Comparison of ENCODE assay signal across 27 cellular contexts in the genomic region with DNA sequence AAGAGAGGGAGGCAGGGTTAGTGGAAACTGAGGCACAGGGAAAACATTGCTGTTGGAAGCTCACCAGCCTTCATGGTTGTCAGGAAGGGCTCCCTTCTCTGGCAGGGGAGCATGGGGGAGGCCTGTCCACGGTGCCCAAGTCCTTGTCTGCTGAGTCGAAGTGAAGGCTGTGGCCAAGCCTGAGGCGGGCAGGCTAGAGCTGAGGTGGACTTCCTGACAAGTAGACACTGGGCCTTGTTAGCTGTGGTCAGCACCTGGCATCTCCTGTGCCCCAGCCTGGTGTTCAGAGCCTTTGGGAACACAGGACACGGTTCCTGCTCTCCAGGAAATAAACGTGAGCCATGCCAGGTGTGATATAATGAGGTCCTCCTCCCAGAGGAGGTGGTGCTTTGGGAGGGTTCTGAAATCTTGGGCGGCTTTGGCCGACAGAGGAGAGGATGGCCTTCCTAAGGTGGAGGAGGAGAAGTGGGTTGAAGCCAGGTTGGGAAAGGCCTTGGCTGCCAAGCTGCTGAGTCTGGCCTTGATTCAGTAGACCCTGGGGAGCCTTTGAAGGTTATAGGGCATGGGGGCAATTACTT. TPM values are rescaled to one million over a fixed set of nuclear protein-coding genes. Genes with fewer than 3 reads are reported as not detected.
DNase-seq lines count a peak whose midpoint lies in the region; ATAC-seq, FAIRE-seq and TF ChIP-seq lines count a peak whose summit lies in the region.
"Had no signal": no experiment of that assay in that cellular context is flagged by ENCODE, and none has a peak within 500 bp of the region (broad histone marks: within the 10 kb centered on the region; RNA-seq: fewer than 3 reads in every experiment).

No MANE protein-coding gene starts in this region.

- peaks cover 51 to 93% (median 86%) of the 10 kb centered on the region in 10 experiments for H3K4me1 ChIP-seq in BLaER1 treated with 17β-estradiol and CSF1 and Interleukin-3, amounts not matched to agents 10 nM and 100 nM
- peaks cover 43% of the 10 kb centered on the region for H3K4me1 ChIP-seq in PC-3 (ENCODE audit: insufficient read depth, low read length)
- peaks cover 0 to 4% (median 0%) of the 10 kb centered on the region in 3 donors for H3K4me1 ChIP-seq in pancreas

- intact Hi-C loops in PC-3 (cut with micrococcal nuclease) (no loop called here), pancreas (cut with DNase I) (no loop called here)
- intact Hi-C loops in dendritic cell treated with granulocyte-macrophage colony-stimulating factor and Interleukin-4, amounts not matched to agents 40 ng/mL and 50 ng/mL, for 4 days (cut with micrococcal nuclease) = no loop called here

- peaks cover 90% of the 10 kb centered on the region for H3K4me1 Mint-ChIP-seq in dendritic cell treated with granulocyte-macrophage colony-stimulating factor and Interleukin-4, amounts not matched to agents 40 ng/mL and 50 ng/mL, for 4 days (ENCODE audit: low read depth)

- ATAC-seq in PC-3 (no peak), pancreas (peak; percentile 5 to 62 (median 56)), GM18520 (IDR thresholded peaks at IDR 0.05; ENCODE audit: unreplicated experiment) (no peak)
- ATAC-seq: CD8-positive, alpha-beta T cell; T-cell had no signal

- H3K36me3 Mint-ChIP-seq in dendritic cell treated with granulocyte-macrophage colony-stimulating factor and Interleukin-4, amounts not matched to agents 40 ng/mL and 50 ng/mL, for 4 days (ENCODE audit: low read depth) = peaks cover 37% of the 10 kb centered on the region
- H3K36me3 Mint-ChIP-seq: CD8-positive, alpha-beta T cell; T-cell had no signal

- no peaks in the 10 kb centered on the region for H3F3A ChIP-seq in PC-3 (ENCODE audit: low read length, unreplicated experiment)

- H3K9me3 ChIP-seq in BLaER1 treated with 17β-estradiol and CSF1 and Interleukin-3, amounts not matched to agents 10 nM and 100 nM (replicated peaks in 1 of 11) = no peaks in the 10 kb centered on the region
- no peaks in the 10 kb centered on the region for H3K9me3 ChIP-seq in PC-3 (ENCODE audit: low read length)
- H3K9me3 ChIP-seq in pancreas = no peaks in the 10 kb centered on the region
- H3K9me3 ChIP-seq: adrenal gland, right atrium auricular region had no signal

- H3K27ac Mint-ChIP-seq in dendritic cell treated with granulocyte-macrophage colony-stimulating factor and Interleukin-4, amounts not matched to agents 40 ng/mL and 50 ng/mL, for 4 days = peak overlapping the region; percentile 84
- H3K27ac Mint-ChIP-seq: CD8-positive, alpha-beta T cell; T-cell had no signal

- no peak overlapping the region for H2AFZ ChIP-seq in PC-3 (ENCODE audit: low read length)

- H3K4me3 Mint-ChIP-seq in dendritic cell treated with granulocyte-macrophage colony-stimulating factor and Interleukin-4, amounts not matched to agents 40 ng/mL and 50 ng/mL, for 4 days = no peak overlapping the region
- H3K4me3 Mint-ChIP-seq: CD8-positive, alpha-beta T cell; T-cell had no signal

- no peaks in the 10 kb centered on the region for H3K9me2 ChIP-seq in PC-3 (replicated peaks; ENCODE audit: low read length)

- peaks cover 0 to 38% (median 11%) of the 10 kb centered on the region in 11 experiments; a peak in 12 of 22 replicates for H3K36me3 ChIP-seq in BLaER1 treated with 17β-estradiol and CSF1 and Interleukin-3, amounts not matched to agents 10 nM and 100 nM
- 0 out of 2 replicates have a peak, but pooled peaks cover 5% of the 10 kb centered on the region for H3K36me3 ChIP-seq in PC-3 (ENCODE audit: low read depth, low read length)
- no peaks in the 10 kb centered on the region for H3K36me3 ChIP-seq in pancreas
- H3K36me3 ChIP-seq: adrenal gland, cardiac muscle cell, right atrium auricular region had no signal

- H3K27me3 Mint-ChIP-seq in dendritic cell treated with granulocyte-macrophage colony-stimulating factor and Interleukin-4, amounts not matched to agents 40 ng/mL and 50 ng/mL, for 4 days = peaks cover 31% of the 10 kb centered on the region

- DNase-seq in PC-3 (no peak), pancreas (peak in 3 of 6 donors; percentile 13 to 50 (median 27)), NAMALWA (ENCODE audit: low spot score) (no peak), dermis blood vessel endothelial cell (no peak), globus pallidus (ENCODE audit: low spot score) (no peak)
- DNase-seq: activated CD4-positive, alpha-beta T cell treated with anti-CD3 and anti-CD28 coated beads for 1 hour; activated T-cell treated with anti-CD3 and anti-CD28 coated beads, Interleukin-2, amount 50 U/mL, for 1 hour; CD8-positive, alpha-beta T cell; effector CD4-positive, alpha-beta T cell; erythroblast; GDM1; KG1; NCI-H774; SHP77 treated with DMSO at 0.1 percent for 48 hours; stimulated activated CD8-positive, alpha-beta memory T cell treated with anti-CD3 and anti-CD28 coated beads, Interleukin-4, amount 100 ng/mL, for 48 hours; T-cell had no signal

- H3K27ac ChIP-seq in BLaER1 treated with 17β-estradiol and CSF1 and Interleukin-3, amounts not matched to agents 10 nM and 100 nM = peak overlapping the region in 8 of 11 experiments; percentile 21 to 81 (median 60); a peak in 15 of 22 replicates
- H3K27ac ChIP-seq in PC-3 (ENCODE audit: low read length) (0 out of 2 replicates have a peak overlapping the region, but pooled peaks have one; percentile 0), pancreas (peak overlapping the region in 1 of 4 donors; percentile 25)
- H3K27ac ChIP-seq: adrenal gland, cardiac muscle cell, right atrium auricular region had no signal

- H3K4me3 ChIP-seq in BLaER1 treated with 17β-estradiol and CSF1 and Interleukin-3, amounts not matched to agents 10 nM and 100 nM = peak overlapping the region in 2 of 10 experiments; percentile 38 to 48; a peak in 2 of 20 replicates
- H3K4me3 ChIP-seq in PC-3 (ENCODE audit: low read length) = no peak overlapping the region
- H3K4me3 ChIP-seq in pancreas = no peak overlapping the region
- H3K4me3 ChIP-seq: adrenal gland, cardiac muscle cell, lung, right atrium auricular region had no signal

- H3K79me2 ChIP-seq in PC-3 (ENCODE audit: low read length) = peaks cover 75% of the 10 kb centered on the region

- FAIRE-seq in pancreas (lab: Jason Lieb, UNC) = no peak
- FAIRE-seq: frontal cortex, GM18507, islet of Langerhans, TTC549 had no signal

- peak overlapping the region; percentile 58 to 100 (median 98) for H3K4me2 ChIP-seq in BLaER1 treated with 17β-estradiol and CSF1 and Interleukin-3, amounts not matched to agents 10 nM and 100 nM
- no peak overlapping the region for H3K4me2 ChIP-seq in PC-3 (ENCODE audit: low read length)

- no peaks in the 10 kb centered on the region for H3K9me3 Mint-ChIP-seq in dendritic cell treated with granulocyte-macrophage colony-stimulating factor and Interleukin-4, amounts not matched to agents 40 ng/mL and 50 ng/mL, for 4 days
- H3K9me3 Mint-ChIP-seq: CD8-positive, alpha-beta T cell; T-cell had no signal

- H4K20me1 ChIP-seq in BLaER1 treated with 17β-estradiol and CSF1 and Interleukin-3, amounts not matched to agents 10 nM and 100 nM = peaks cover 56 to 99% (median 76%) of the 10 kb centered on the region in 11 experiments; a peak in 21 of 22 replicates
- H4K20me1 ChIP-seq in PC-3 (ENCODE audit: low read length) = peaks cover 65% of the 10 kb centered on the region

- H3K27me3 ChIP-seq in BLaER1 treated with 17β-estradiol and CSF1 and Interleukin-3, amounts not matched to agents 10 nM and 100 nM = peaks cover 0 to 18% (median 11%) of the 10 kb centered on the region in 11 experiments; a peak in 13 of 22 replicates
- H3K27me3 ChIP-seq in PC-3 (ENCODE audit: low read length) = no peaks in the 10 kb centered on the region
- H3K27me3 ChIP-seq in pancreas = no peaks in the 10 kb centered on the region
- H3K27me3 ChIP-seq: adrenal gland, right atrium auricular region had no signal

- TF ChIP-seq CTCF in PC-3 (conservative IDR thresholded peaks at IDR 0.05; ENCODE audit: low read depth, low read length) (no peak), pancreas (IDR thresholded peaks at IDR 0.05) (no peak)

- POLR2A ChIA-PET in PC-3 (lab: Charles Lee; ENCODE audit: unreplicated experiment) = no interaction called here

- CTCF ChIA-PET in PC-3 (lab: Charles Lee) = no interaction called here

- WGBS in pancreas, 2 donors = 40 to 45% methylated on average over 7 of the region's 7 CpGs

- BruUV-seq in PC-3 (replicated peaks; lab: Mats Ljungman, UMichigan) = no TSS peak

- H3K9ac ChIP-seq in BLaER1 treated with 17β-estradiol and CSF1 and Interleukin-3, amounts not matched to agents 10 nM and 100 nM = peak overlapping the region in 9 of 11 experiments; percentile 14 to 72 (median 56); a peak in 15 of 22 replicates
- H3K9ac ChIP-seq in PC-3 (ENCODE audit: low read length) = no peak overlapping the region

RNA-seq across cellular contexts. Expression of a gene that starts 5.1 kb away (rescaled TPM):
- total RNA-seq in PC-3 (2014; rRNA removed) = 59.3 and 82.4 TPM in 2 replicates
- 1 to 10 TPM; 4.7 to 9.5 (median 7.8) TPM for total RNA-seq in pancreas
- polyA plus RNA-seq in pancreas = 1 to 10 TPM; 6.2 to 8.1 TPM
- total RNA-seq in dermis blood vessel endothelial cell = 13.1 and 23.5 TPM in 2 replicates

Comparison
In these comparisons a context has a peak if more than half of its experiments do, and no peak if none do; other contexts are left out.
1. ATAC-seq: peak in pancreas (4 of 4); none in PC-3 (single experiment) and GM18520 (single experiment).